ENCODE assay signal across 12 cellular contexts in genomic region chr4:108109997-108110416, GRCh38. TPM values are rescaled to one million over a fixed set of nuclear protein-coding genes. Genes with fewer than 3 reads are reported as not detected.
DNase-seq lines count a peak whose midpoint lies in the region; ATAC-seq, FAIRE-seq and TF ChIP-seq lines count a peak whose summit lies in the region.
"Had no signal": no experiment of that assay in that cellular context is flagged by ENCODE, and none has a peak within 500 bp of the region (broad histone marks: within the 10 kb centered on the region; RNA-seq: fewer than 3 reads in every experiment).

No MANE protein-coding gene starts in this region.

- H3K4me2 ChIP-seq in osteoblast (ENCODE audit: insufficient read depth, low read length) = no peak overlapping the region

- TF ChIP-seq CTCF in GM12872 (IDR thresholded peaks at IDR 0.05; ENCODE audit: insufficient read depth, low read depth, low read length) (0 out of 3 replicates have a peak, but pooled peaks have one; percentile 2), osteoblast (IDR thresholded peaks at IDR 0.05; ENCODE audit: extremely low read depth, low read depth, low read length) (no peak), brain microvascular endothelial cell (IDR thresholded peaks at IDR 0.05; ENCODE audit: low read depth, low read length, missing control alignments) (no peak)

- H3K36me3 ChIP-seq in osteoblast (ENCODE audit: insufficient read depth, low read length) (no peaks in the 10 kb centered on the region), brain microvascular endothelial cell (replicated peaks) (no peaks in the 10 kb centered on the region), SJCRH30 (no peaks in the 10 kb centered on the region)
- H3K36me3 ChIP-seq: gastroesophageal sphincter had no signal

- H3K27me3 ChIP-seq in osteoblast (ENCODE audit: insufficient read depth, low read length) (no peaks in the 10 kb centered on the region), brain microvascular endothelial cell (replicated peaks) (no peaks in the 10 kb centered on the region), SJCRH30 (no peaks in the 10 kb centered on the region)
- H3K27me3 ChIP-seq: gastroesophageal sphincter had no signal

- H3K79me2 ChIP-seq in osteoblast (ENCODE audit: insufficient read depth, low read length) = no peaks in the 10 kb centered on the region

- no peaks in the 10 kb centered on the region for H3K27me3 Mint-ChIP-seq in T-helper 17 cell

- no peaks in the 10 kb centered on the region for H4K20me1 ChIP-seq in osteoblast (ENCODE audit: insufficient read depth, low read length)

- H3K9me3 ChIP-seq in T-helper 17 cell (ENCODE audit: control insufficient read depth, low read length, poor library complexity, severe bottlenecking) = no peaks in the 10 kb centered on the region
- H3K9me3 ChIP-seq in osteoblast (ENCODE audit: low read depth, low read length) = no peaks in the 10 kb centered on the region
- no peaks in the 10 kb centered on the region for H3K9me3 ChIP-seq in SJCRH30 (replicated peaks)
- H3K9me3 ChIP-seq: gastroesophageal sphincter had no signal

- in situ Hi-C loops in brain microvascular endothelial cell (cut with HindIII; ENCODE audit: low pct_ligation_motif_present, low sequenced_read_pairs) = no loop called here

- H3K27ac ChIP-seq in osteoblast (ENCODE audit: low read depth, low read length) (no peak overlapping the region), brain microvascular endothelial cell (no peak overlapping the region), SJCRH30 (no peak overlapping the region)
- H3K27ac ChIP-seq: gastroesophageal sphincter, VCaP had no signal

- H3K4me1 ChIP-seq in osteoblast (ENCODE audit: insufficient read depth, low read length) (no peaks in the 10 kb centered on the region), SJCRH30 (no peaks in the 10 kb centered on the region)
- H3K4me1 ChIP-seq: gastroesophageal sphincter had no signal

- H3K36me3 Mint-ChIP-seq in T-helper 17 cell (ENCODE audit: low read depth) = peaks cover 2% of the 10 kb centered on the region

- ATAC-seq in GM19397 (IDR thresholded peaks at IDR 0.05; ENCODE audit: unreplicated experiment) = peak; percentile 67
- peak; percentile 64 for ATAC-seq in HG02970 (IDR thresholded peaks at IDR 0.05; ENCODE audit: low FRiP score, unreplicated experiment)
- ATAC-seq in T-helper 17 cell = no peak
- ATAC-seq: gastroesophageal sphincter had no signal

- no peak overlapping the region for H2AFZ ChIP-seq in osteoblast (ENCODE audit: low read length)

- peak overlapping the region; percentile 76 for H3K4me3 Mint-ChIP-seq in T-helper 17 cell

- H3K4me1 Mint-ChIP-seq in T-helper 17 cell = peaks cover 81% of the 10 kb centered on the region

- FAIRE-seq in urothelium cell line (lab: Jason Lieb, UNC) = no peak
- FAIRE-seq: bronchial epithelial cell had no signal

- peak overlapping the region; percentile 97 for H3K27ac Mint-ChIP-seq in T-helper 17 cell

- H3K4me3 ChIP-seq in osteoblast (ENCODE audit: insufficient read depth, low read length) (no peak overlapping the region), brain microvascular endothelial cell (ENCODE audit: low read depth, low read length) (no peak overlapping the region), SJCRH30 (no peak overlapping the region)
- H3K4me3 ChIP-seq: gastroesophageal sphincter had no signal

- DNase-seq in T-helper 17 cell = no peak
- no peak for DNase-seq in osteoblast (ENCODE audit: insufficient read length, low spot score, missing footprints)
- no peak for DNase-seq in brain microvascular endothelial cell
- DNase-seq in urothelium cell line (ENCODE audit: low spot score) = no peak
- DNase-seq in SJCRH30 = no peak
- DNase-seq: NCI-H510A had no signal

RNA-seq across cellular contexts. Expression of gene LEF1, which starts 58.7 kb away (rescaled TPM):
- 100 to 1,000 TPM; 236 to 319 TPM for total RNA-seq in T-helper 17 cell
- total RNA-seq in osteoblast = 5.8 and 7.7 TPM in 2 replicates
- 83.9 and 84.4 TPM in 2 replicates for total RNA-seq in SJCRH30 (2014; rRNA removed; shearing (Covaris generic))
- total RNA-seq: bronchial epithelial cell had no signal
